Comparison of ENCODE assay signal across 12 cellular contexts in genomic region chr12:12881495-12881894, GRCh38. TPM values are rescaled to one million over a fixed set of nuclear protein-coding genes. Genes with fewer than 3 reads are reported as not detected.
A peak's percentile ranks its signal among the peaks of the same experiment; 100 is the strongest.
DNase-seq lines count a peak whose midpoint lies in the region; ATAC-seq, FAIRE-seq and TF ChIP-seq lines count a peak whose summit lies in the region.
"Had no signal": no experiment of that assay in that cellular context is flagged by ENCODE, and none has a peak within 500 bp of the region (broad histone marks: within the 10 kb centered on the region; RNA-seq: fewer than 3 reads in every experiment).

No MANE protein-coding gene starts in this region.

- WGBS in HepG2 (ENCODE audit: low lambda C conversion rate), result 4% methylated on average over 6 of the region's 9 CpGs
- WGBS in right lobe of liver (ENCODE audit: insufficient coverage, low coverage, low lambda C conversion rate, missing lambda C conversion rate), result 70% methylated on average over 8 of the region's 9 CpGs

- in situ Hi-C loops in HepG2 (cut with HindIII; ENCODE audit: extremely low pct_ligation_motif_present, low pct_unique_long_range_greater_than_20kb), result no loop called here

- DNase-seq in HepG2 (ENCODE audit: low spot score), result peak; percentile 39
- no peak for DNase-seq in right lobe of liver
- peak; percentile 92 for DNase-seq in SW480 (ENCODE audit: low spot score)
- DNase-seq in fibroblast of villous mesenchyme (ENCODE audit: low read depth), result peak; percentile 41
- no peak for DNase-seq in activated CD4-positive, CD25-positive, alpha-beta regulatory T cell treated with anti-CD3 and anti-CD28 coated beads, Interleukin-2, amount 50 U/mL, for 72 hours
- DNase-seq in glomerular visceral epithelial cell (ENCODE audit: extremely low spot score), result no peak
- no peak for DNase-seq in NCI-H2029 (lab: John Stamatoyannopoulos, UW)
- DNase-seq: caudate nucleus; stimulated activated CD4-positive, alpha-beta T cell treated with anti-CD3 and anti-CD28 coated beads, Interleukin-15, amount 100 ng/mL, for 24 hours; stimulated activated naive B cell treated with anti-CD40 and anti-IgM and Interleukin-4, amounts not matched to agents 10 μg/mL and 1 μg/mL and 100 μg/mL, for 72 hours had no signal

- no peak for TF ChIP-seq CTCF in HepG2 (CRISPR knock-in tag; IDR thresholded peaks at IDR 0.05)
- TF ChIP-seq CTCF in right lobe of liver (IDR thresholded peaks at IDR 0.05), result no peak
- no peak for TF ChIP-seq CTCF in fibroblast of villous mesenchyme (IDR thresholded peaks at IDR 0.05; ENCODE audit: insufficient read depth, low read depth, low read length)

- H3K9ac ChIP-seq in HepG2 (ENCODE audit: insufficient read depth, low read depth, low read length), result no peak overlapping the region
- H3K9ac ChIP-seq: BLaER1 had no signal

- TF ChIP-seq EP300 in HepG2 (IDR thresholded peaks at IDR 0.05; ENCODE audit: low read depth in 2 of 2, low read length in 2 of 2) (no peak), HepG2 (CRISPR knock-in tag; IDR thresholded peaks at IDR 0.05; ENCODE audit: borderline replicate concordance) (no peak)

- peaks cover 44% of the 10 kb centered on the region for H3K4me1 ChIP-seq in HepG2 (ENCODE audit: insufficient read depth, low read length)
- H3K4me1 ChIP-seq in right lobe of liver, result no peaks in the 10 kb centered on the region

- TF ChIP-seq RAD21 in HepG2 (CRISPR knock-in tag; IDR thresholded peaks at IDR 0.05), result no peak

- no peak overlapping the region for H3K27ac ChIP-seq in HepG2 (ENCODE audit: extremely low read length, insufficient read depth, low read length)
- no peak overlapping the region for H3K27ac ChIP-seq in right lobe of liver
- H3K27ac ChIP-seq: BLaER1 had no signal

- H3K27me3 ChIP-seq in HepG2 (ENCODE audit: control insufficient read depth in 1 of 2, insufficient read depth in 2 of 2, low read length in 2 of 2), result peaks cover 3 to 10% of the 10 kb centered on the region in 2 experiments; a peak in 4 of 5 replicates
- H3K27me3 ChIP-seq in right lobe of liver, result no peaks in the 10 kb centered on the region
- H3K27me3 ChIP-seq: BLaER1 had no signal

- no peak for FAIRE-seq in HepG2 (lab: Jason Lieb, UNC)

- CTCF ChIA-PET in HepG2 (lab: Yijun Ruan, JAX; ENCODE audit: low intra/inter-chr PET ratio, low total read pairs), result no interaction called here

- H3K9me3 ChIP-seq in HepG2 (ENCODE audit: low read length) (no peaks in the 10 kb centered on the region), right lobe of liver (no peaks in the 10 kb centered on the region)
- H3K9me3 ChIP-seq: BLaER1 had no signal

- H3K79me2 ChIP-seq in HepG2 (ENCODE audit: insufficient read depth, low read length), result no peaks in the 10 kb centered on the region

- H3K4me3 ChIP-seq in HepG2 (replicated peaks in 1 of 3; ENCODE audit: insufficient read depth in 1 of 3, low read depth in 2 of 3, low read length in 3 of 3) (no peak overlapping the region), right lobe of liver (no peak overlapping the region), fibroblast of villous mesenchyme (ENCODE audit: low read depth, low read length) (no peak overlapping the region)
- H3K4me3 ChIP-seq: BLaER1 had no signal

- intact Hi-C loops in HepG2 (cut with micrococcal nuclease; ENCODE audit: unreplicated experiment) (no loop called here), right lobe of liver (cut with DNase I) (no loop called here)

- TF ChIP-seq POLR2A in HepG2 (IDR thresholded peaks at IDR 0.05; ENCODE audit: insufficient read depth in 1 of 2, low read depth in 2 of 2, low read length in 2 of 2) (no peak), right lobe of liver (IDR thresholded peaks at IDR 0.05) (no peak)

- BruUV-seq in HepG2 (replicated peaks; lab: Mats Ljungman, UMichigan), result no TSS peak

- no peak for ATAC-seq in HepG2
- no peak for ATAC-seq in right lobe of liver
- no peak for ATAC-seq in GM21619 (IDR thresholded peaks at IDR 0.05; ENCODE audit: unreplicated experiment)

- H4K20me1 ChIP-seq in HepG2 (ENCODE audit: insufficient read depth, low read length), result no peaks in the 10 kb centered on the region
- H4K20me1 ChIP-seq: BLaER1 had no signal

- H3K36me3 ChIP-seq in HepG2 (replicated peaks in 1 of 2; ENCODE audit: control insufficient read depth in 1 of 2, insufficient read depth in 2 of 2, low read length in 2 of 2) (no peaks in the 10 kb centered on the region), right lobe of liver (no peaks in the 10 kb centered on the region)
- H3K36me3 ChIP-seq: BLaER1 had no signal

- no peak overlapping the region for H2AFZ ChIP-seq in HepG2 (ENCODE audit: low read length)

- POLR2A ChIA-PET in HepG2 (lab: Yijun Ruan, JAX), result no interaction called here

- peak overlapping the region; percentile 39; the same call in 1 of the 2 replicates for H3K4me2 ChIP-seq in HepG2 (ENCODE audit: low read depth, low read length)
- H3K4me2 ChIP-seq: BLaER1 had no signal

TF ChIP-seq in HepG2, 621 proteins besides CTCF, POLR2A, EP300 and RAD21:
- TF ChIP-seq GLI4 (CRISPR knock-in tag; IDR thresholded peaks at IDR 0.05; ENCODE audit: borderline replicate concordance), result no peak
- 0 out of 2 replicates have a peak, but pooled peaks have one; percentile 6 for TF ChIP-seq FOSL2 (CRISPR knock-in tag; IDR thresholded peaks at IDR 0.05)
- TF ChIP-seq ZFP82 (CRISPR knock-in tag; IDR thresholded peaks at IDR 0.05; ENCODE audit: borderline replicate concordance), result no peak
- TF ChIP-seq ZNF615 (CRISPR knock-in tag; IDR thresholded peaks at IDR 0.05; ENCODE audit: borderline replicate concordance), result no peak
- TF ChIP-seq BCL6 (CRISPR knock-in tag; IDR thresholded peaks at IDR 0.05), result 0 out of 2 replicates have a peak, but pooled peaks have one; percentile 30
- TF ChIP-seq FOXA3 (CRISPR knock-in tag; IDR thresholded peaks at IDR 0.05), result no peak

RNA-seq across cellular contexts. Expression of gene GPRC5A, which starts 9.9 kb away (rescaled TPM):
- total RNA-seq in HepG2 (2016; rRNA removed; fragmentation: Illumina TruSeq; extraction: Trizol) (0.24 and 0.27 TPM in 2 replicates), right lobe of liver (under 1 TPM; 0.35 to 0.80 (median 0.44) TPM), fibroblast of villous mesenchyme (25.8 and 127 TPM in 2 replicates)
- 0.18 TPM in 1 of 2 replicates, not detected in the other for total RNA-seq in HepG2 (2016; cell fraction: cytosol; rRNA removed; fragmentation: Illumina TruSeq; extraction: Trizol; ENCODE audit: low read depth)
- 0.18 and 0.80 TPM in 2 replicates for total RNA-seq in HepG2 (2016; cell fraction: insoluble cytoplasmic fraction; rRNA removed; fragmentation: Illumina TruSeq; extraction: Trizol)
- 0.06 and 0.07 TPM in 2 replicates for total RNA-seq in HepG2 (2016; cell fraction: membrane; rRNA removed; fragmentation: Illumina TruSeq; extraction: Trizol)
- total RNA-seq in HepG2 (2016; cell fraction: nucleus; rRNA removed; fragmentation: Illumina TruSeq; extraction: Trizol), result 0.63 and 1.0 TPM in 2 replicates
- 3.0 and 3.3 TPM in 2 replicates for polyA plus RNA-seq in HepG2 (2011; rRNA removed)
- polyA plus RNA-seq in HepG2 (2011; cell fraction: cytosol; rRNA removed), result 3.3 TPM in 2 replicates
- polyA plus RNA-seq in HepG2 (2011; cell fraction: nucleus; rRNA removed), result 1.1 and 1.2 TPM in 2 replicates
- 0.38 and 0.91 TPM in 2 replicates for polyA plus RNA-seq in HepG2 (2012)
- 0.05 and 0.16 TPM in 2 replicates for polyA plus RNA-seq in HepG2 (2016; cell fraction: cytosol; fragmentation: Illumina TruSeq; extraction: Trizol; ENCODE audit: low read depth)
- polyA plus RNA-seq in HepG2 (2016; cell fraction: insoluble cytoplasmic fraction; fragmentation: Illumina TruSeq; extraction: Trizol; ENCODE audit: low read depth), result 0.49 and 0.73 TPM in 2 replicates
- 0.24 and 0.27 TPM in 2 replicates for polyA plus RNA-seq in HepG2 (2016; cell fraction: membrane; fragmentation: Illumina TruSeq; extraction: Trizol; ENCODE audit: low read depth)
- 1.00 and 1.3 TPM in 2 replicates for polyA plus RNA-seq in HepG2 (2016; cell fraction: nucleus; fragmentation: Illumina TruSeq; extraction: Trizol; ENCODE audit: insufficient read depth, low read depth)
- polyA minus RNA-seq in HepG2 (2011; rRNA and poly(A)+ RNA removed; ENCODE audit: low replicate concordance), result 20.8 and 1,453 TPM in 2 replicates
- polyA minus RNA-seq in HepG2 (2011; cell fraction: cytosol; rRNA and poly(A)+ RNA removed), result 2.6 and 2.8 TPM in 2 replicates
- 1.1 and 1.4 TPM in 2 replicates for polyA minus RNA-seq in HepG2 (2011; cell fraction: nucleus; rRNA and poly(A)+ RNA removed)

Comparison
In these comparisons a context has a peak if more than half of its experiments do, and no peak if none do; other contexts are left out.
1. DNase-seq: peak in HepG2 (single experiment), SW480 (single experiment) and fibroblast of villous mesenchyme (single experiment); none in right lobe of liver (0 of 3), activated CD4-positive, CD25-positive, alpha-beta regulatory T cell treated with anti-CD3 and anti-CD28 coated beads, Interleukin-2, amount 50 U/mL, for 72 hours (single experiment), glomerular visceral epithelial cell (single experiment) and NCI-H2029 (single experiment).
2. RNA of gene GPRC5A, which starts 9.9 kb away (total RNA-seq): 25.8 to 127 TPM in fibroblast of villous mesenchyme; 0.35 to 0.80 TPM in right lobe of liver and 0.06 to 1.0 TPM in HepG2; every median in the first group is over 10 times any median in the second.